15 cellular contexts compared by ENCODE assay signal in genomic region chr17:63040816-63041215, GRCh38.
"Had no signal": no experiment of that assay in that cellular context is flagged by ENCODE, and none has a peak within 500 bp of the region (broad histone marks: within the 10 kb centered on the region; RNA-seq: fewer than 3 reads in every experiment).

No MANE protein-coding gene starts in this region.

- DNase-seq: activated B cell treated with CpG ODN at 0.5 μM for 24 hours; activated CD4-positive, alpha-beta T cell treated with anti-CD3 and anti-CD28 coated beads, Interleukin-2, amount 10 ng/mL, durations not matched to agents 24 days and 14 days; activated CD8-positive, alpha-beta memory T cell treated with anti-CD3 and anti-CD28 coated beads for 24 hours; activated naive CD4-positive, alpha-beta T cell treated with Interleukin-2 at 50 U/mL for 16 hours; caudate nucleus; endodermal cell; left cardiac atrium; lower lobe of right lung; naive B cell; posterior cingulate gyrus; stimulated activated CD4-positive, alpha-beta T cell treated with anti-CD3 and anti-CD28 coated beads, Interleukin-1b, Interleukin-23, amount 100 ng/mL, for 48 hours; stimulated activated naive B cell treated with anti-CD40 and anti-IgM and Interleukin-4, amounts not matched to agents 10 μg/mL and 1 μg/mL and 100 μg/mL, for 72 hours; transverse colon had no signal

- ATAC-seq: esophagus mucosa; stimulated activated naive B cell treated with anti-CD40 and anti-IgM and Interleukin-4, amounts not matched to agents 10 μg/mL and 1 μg/mL and 100 μg/mL, for 72 hours had no signal

- H3K4me3 ChIP-seq: lower lobe of right lung, right atrium auricular region, transverse colon had no signal

- H3K9me3 ChIP-seq: lower lobe of right lung, right atrium auricular region, transverse colon had no signal

- H3K36me3 ChIP-seq: lower lobe of right lung, right atrium auricular region, transverse colon had no signal

- H3K27me3 ChIP-seq: right atrium auricular region, transverse colon had no signal

- H3K27ac ChIP-seq: lower lobe of right lung, right atrium auricular region, transverse colon had no signal
